8 cellular contexts compared by ENCODE assay signal in the genomic region with DNA sequence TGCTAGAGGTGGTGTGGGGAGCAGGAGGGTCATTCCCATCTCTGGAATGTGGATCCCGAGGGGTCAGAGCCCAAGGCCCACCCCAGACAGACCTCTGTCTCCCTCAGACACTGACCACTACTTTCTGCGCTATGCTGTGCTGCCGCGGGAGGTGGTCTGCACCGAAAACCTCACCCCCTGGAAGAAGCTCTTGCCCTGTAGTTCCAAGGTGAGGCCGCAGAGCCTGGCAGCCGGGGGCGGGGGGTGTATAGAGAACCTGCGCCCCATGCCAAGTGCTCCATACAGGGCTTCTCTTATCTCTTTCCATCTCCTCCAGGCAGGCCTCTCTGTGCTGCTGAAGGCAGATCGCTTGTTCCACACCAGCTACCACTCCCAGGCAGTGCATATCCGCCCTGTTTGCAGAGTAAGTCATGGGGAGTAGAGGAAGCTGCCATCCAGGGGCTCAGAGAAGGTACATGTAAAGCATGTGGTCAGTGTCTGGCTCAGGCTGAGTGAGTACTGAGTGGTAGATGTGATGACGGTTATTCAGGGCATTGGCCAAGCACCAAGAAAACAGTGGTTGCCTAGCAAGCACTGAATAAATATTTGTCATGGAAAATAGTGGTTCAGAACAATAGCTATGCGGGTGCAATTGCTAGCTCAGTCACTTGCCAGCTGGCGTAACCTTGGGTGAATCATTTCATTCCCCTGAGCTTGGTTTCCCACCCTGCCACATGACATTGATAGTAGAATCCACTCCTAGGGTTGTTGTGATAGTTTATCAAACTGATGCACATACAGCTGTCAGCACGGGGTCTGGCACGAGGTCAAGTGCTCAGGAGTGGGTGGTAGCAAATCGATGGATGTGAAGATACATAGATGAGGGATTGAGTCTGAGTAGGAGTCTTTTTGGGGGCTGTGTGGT. TPM values are rescaled to one million over a fixed set of nuclear protein-coding genes. Genes with fewer than 3 reads are reported as not detected.
DNase-seq lines count a peak whose midpoint lies in the region; ATAC-seq and TF ChIP-seq lines count a peak whose summit lies in the region.

No MANE protein-coding gene starts in this region.

- H3K27ac ChIP-seq in right atrium auricular region, result peak overlapping the region; percentile 89 to 95

- peaks cover 5 to 41% of the 10 kb centered on the region in 2 donors for H3K4me1 ChIP-seq in right atrium auricular region

- H3K9me3 ChIP-seq in right atrium auricular region, result no peaks in the 10 kb centered on the region

- H3K9me3 Mint-ChIP-seq in activated naive CD8-positive, alpha-beta T cell (ENCODE audit: low read depth), result no peaks in the 10 kb centered on the region
- H3K9me3 Mint-ChIP-seq in stimulated activated naive B cell treated with anti-CD40 and anti-IgM and Interleukin-4, amounts not matched to agents 10 μg/mL and 1 μg/mL and 100 μg/mL, for 72 hours, result no peaks in the 10 kb centered on the region
- no peaks in the 10 kb centered on the region for H3K9me3 Mint-ChIP-seq in T-helper 2 cell treated with Interferon-gamma antibody and Interleukin-4, amounts not matched to agents 5 μg/mL and 100 μg/mL, for 36 hours

- ATAC-seq in GM21576 (IDR thresholded peaks at IDR 0.05; ENCODE audit: unreplicated experiment), result peak; percentile 59
- ATAC-seq in stimulated activated naive B cell treated with anti-CD40 and anti-IgM and Interleukin-4, amounts not matched to agents 10 μg/mL and 1 μg/mL and 100 μg/mL, for 72 hours (replicated peaks), result peak; percentile 61 to 66

- H3K4me3 ChIP-seq in GM12864 (ENCODE audit: low read depth, low read length) (no peak overlapping the region), right atrium auricular region (no peak overlapping the region)

- peaks cover 7% of the 10 kb centered on the region for H3K36me3 Mint-ChIP-seq in activated naive CD8-positive, alpha-beta T cell
- peaks cover 33 to 51% of the 10 kb centered on the region in 2 donors for H3K36me3 Mint-ChIP-seq in stimulated activated naive B cell treated with anti-CD40 and anti-IgM and Interleukin-4, amounts not matched to agents 10 μg/mL and 1 μg/mL and 100 μg/mL, for 72 hours
- peaks cover 37% of the 10 kb centered on the region for H3K36me3 Mint-ChIP-seq in T-helper 2 cell treated with Interferon-gamma antibody and Interleukin-4, amounts not matched to agents 5 μg/mL and 100 μg/mL, for 36 hours (ENCODE audit: low read depth)

- H3K27ac Mint-ChIP-seq in activated naive CD8-positive, alpha-beta T cell, result peak overlapping the region; percentile 89
- peak overlapping the region; percentile 94 for H3K27ac Mint-ChIP-seq in stimulated activated naive B cell treated with anti-CD40 and anti-IgM and Interleukin-4, amounts not matched to agents 10 μg/mL and 1 μg/mL and 100 μg/mL, for 72 hours
- H3K27ac Mint-ChIP-seq in T-helper 2 cell treated with Interferon-gamma antibody and Interleukin-4, amounts not matched to agents 5 μg/mL and 100 μg/mL, for 36 hours, result no peak overlapping the region

- H3K27me3 Mint-ChIP-seq in activated naive CD8-positive, alpha-beta T cell, result no peaks in the 10 kb centered on the region
- no peaks in the 10 kb centered on the region for H3K27me3 Mint-ChIP-seq in stimulated activated naive B cell treated with anti-CD40 and anti-IgM and Interleukin-4, amounts not matched to agents 10 μg/mL and 1 μg/mL and 100 μg/mL, for 72 hours
- H3K27me3 Mint-ChIP-seq in T-helper 2 cell treated with Interferon-gamma antibody and Interleukin-4, amounts not matched to agents 5 μg/mL and 100 μg/mL, for 36 hours (ENCODE audit: low read depth), result no peaks in the 10 kb centered on the region

- H3K4me1 Mint-ChIP-seq in activated naive CD8-positive, alpha-beta T cell (ENCODE audit: low read depth), result peaks cover 42% of the 10 kb centered on the region
- peaks cover 26 to 50% of the 10 kb centered on the region in 2 donors for H3K4me1 Mint-ChIP-seq in stimulated activated naive B cell treated with anti-CD40 and anti-IgM and Interleukin-4, amounts not matched to agents 10 μg/mL and 1 μg/mL and 100 μg/mL, for 72 hours
- peaks cover 26% of the 10 kb centered on the region for H3K4me1 Mint-ChIP-seq in T-helper 2 cell treated with Interferon-gamma antibody and Interleukin-4, amounts not matched to agents 5 μg/mL and 100 μg/mL, for 36 hours (ENCODE audit: low read depth)

- TF ChIP-seq CTCF in GM12864 (IDR thresholded peaks at IDR 0.05; ENCODE audit: low read depth, low read length, missing control alignments) (no peak), right atrium auricular region (IDR thresholded peaks at IDR 0.05) (no peak)

- DNase-seq in GM12864 (ENCODE audit: low read depth) (peak; percentile 57), LHCN-M2 (ENCODE audit: low read depth) (peak; percentile 99), right atrium auricular region (ENCODE audit: low spot score) (peak; percentile 95), NOMO-1 treated with dmso at 0.1 percent for 144 hours (lab: John Stamatoyannopoulos, UW; ENCODE audit: unreplicated experiment) (no peak)
- DNase-seq in stimulated activated naive B cell treated with anti-CD40 and anti-IgM and Interleukin-4, amounts not matched to agents 10 μg/mL and 1 μg/mL and 100 μg/mL, for 72 hours, result peak; percentile 26
- DNase-seq in T-helper 2 cell treated with Interferon-gamma antibody and Interleukin-4, amounts not matched to agents 5 μg/mL and 100 μg/mL, for 36 hours (ENCODE audit: low spot score), result no peak

- peak overlapping the region; percentile 27 for H3K4me3 Mint-ChIP-seq in activated naive CD8-positive, alpha-beta T cell
- H3K4me3 Mint-ChIP-seq in stimulated activated naive B cell treated with anti-CD40 and anti-IgM and Interleukin-4, amounts not matched to agents 10 μg/mL and 1 μg/mL and 100 μg/mL, for 72 hours, result peak overlapping the region; percentile 21 to 68
- H3K4me3 Mint-ChIP-seq in T-helper 2 cell treated with Interferon-gamma antibody and Interleukin-4, amounts not matched to agents 5 μg/mL and 100 μg/mL, for 36 hours, result no peak overlapping the region

- peaks cover 45% of the 10 kb centered on the region for H3K36me3 ChIP-seq in right atrium auricular region

- H3K27me3 ChIP-seq in right atrium auricular region, result no peaks in the 10 kb centered on the region

RNA-seq across cellular contexts. Expression of a gene that starts 3.5 kb away (rescaled TPM):
- 104 and 118 TPM in 2 replicates for total RNA-seq in LHCN-M2 (2014; rRNA removed)
- 94.9 TPM for polyA plus RNA-seq in LHCN-M2 (2012)
- total RNA-seq in right atrium auricular region, result 100 to 1,000 TPM; 140 to 168 TPM

RNA-seq across cellular contexts. Expression of a gene that starts 11.4 kb away (rescaled TPM):
- total RNA-seq in LHCN-M2 (2014; rRNA removed) (0.29 and 1.3 TPM in 2 replicates), right atrium auricular region (100 to 1,000 TPM; 139 to 159 TPM)
- polyA plus RNA-seq in LHCN-M2 (2012), result 4.5 TPM

RNA-seq across cellular contexts. Expression of a gene that starts 41.3 kb away (rescaled TPM):
- total RNA-seq in LHCN-M2 (2014; rRNA removed) (not detected in 2 replicates), right atrium auricular region (not detected)
- polyA plus RNA-seq in LHCN-M2 (2012), result 0.32 TPM

RNA-seq across cellular contexts. Expression of a gene that starts 50.1 kb away (rescaled TPM):
- total RNA-seq in LHCN-M2 (2014; rRNA removed), result not detected in 2 replicates
- polyA plus RNA-seq in LHCN-M2 (2012), result 0.11 TPM
- total RNA-seq in right atrium auricular region, result 10 to 100 TPM in 1 of 2 donors, not detected in 1; 12.4 TPM

RNA-seq across cellular contexts. Expression of a gene that starts 56.5 kb away (rescaled TPM):
- total RNA-seq in LHCN-M2 (2014; rRNA removed) (23.6 and 30.2 TPM in 2 replicates), right atrium auricular region (10 to 100 TPM; 31.7 to 41.9 TPM)
- polyA plus RNA-seq in LHCN-M2 (2012), result 16.2 TPM

Comparison
In these comparisons a context has a peak if more than half of its experiments do, and no peak if none do; other contexts are left out.
1. DNase-seq: peak in GM12864 (single experiment), LHCN-M2 (single experiment), right atrium auricular region (single experiment) and stimulated activated naive B cell treated with anti-CD40 and anti-IgM and Interleukin-4, amounts not matched to agents 10 μg/mL and 1 μg/mL and 100 μg/mL, for 72 hours (single experiment); none in NOMO-1 treated with dmso at 0.1 percent for 144 hours (single experiment) and T-helper 2 cell treated with Interferon-gamma antibody and Interleukin-4, amounts not matched to agents 5 μg/mL and 100 μg/mL, for 36 hours (single experiment).
2. RNA of a gene that starts 11.4 kb away (total RNA-seq): 139 to 159 TPM in right atrium auricular region; 0.29 to 1.3 TPM in LHCN-M2; every median in the first group is over 10 times any median in the second.